Comparison of ENCODE assay signal across 8 cellular contexts in the genomic region with DNA sequence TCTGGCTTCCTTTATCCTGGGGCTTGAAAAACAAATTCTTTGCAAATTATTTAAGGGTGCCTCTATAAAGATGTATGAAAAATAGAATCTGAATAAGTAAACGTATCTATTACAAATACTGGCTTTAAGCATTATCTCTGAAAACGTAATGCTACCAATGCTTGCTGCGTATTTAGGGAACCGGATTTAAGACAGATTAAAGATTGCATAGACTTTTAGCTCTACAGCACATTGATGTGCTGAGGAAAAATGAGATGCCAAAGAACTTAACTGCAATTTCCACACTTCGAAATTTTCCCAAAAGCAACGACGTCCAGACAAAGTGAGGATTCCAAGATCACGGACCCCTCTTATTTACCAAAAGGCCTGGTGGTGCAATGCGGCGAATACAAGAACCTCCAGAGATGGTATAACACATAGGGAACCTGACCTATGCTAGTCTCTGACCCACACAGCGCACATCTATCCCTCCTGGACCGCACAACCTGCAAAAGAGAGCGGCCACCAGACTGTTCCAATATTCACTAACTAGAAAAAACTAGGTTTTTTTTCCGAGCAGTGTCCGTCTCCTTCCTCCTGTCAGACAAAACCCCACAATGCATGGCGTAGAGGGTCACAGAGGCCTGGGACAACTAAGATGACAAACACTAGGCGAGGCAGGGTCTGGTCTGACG. TPM values are rescaled to one million over a fixed set of nuclear protein-coding genes. Genes with fewer than 3 reads are reported as not detected.
A peak's percentile ranks its signal among the peaks of the same experiment; 100 is the strongest.
DNase-seq lines count a peak whose midpoint lies in the region; ATAC-seq and TF ChIP-seq lines count a peak whose summit lies in the region.

No MANE protein-coding gene starts in this region.

- DNase-seq in NOMO-1 treated with DMSO at 0.1 percent for 48 hours (lab: John Stamatoyannopoulos, UW; ENCODE audit: unreplicated experiment): peak; percentile 50
- DNase-seq in NOMO-1 treated with dmso at 0.1 percent for 144 hours (lab: John Stamatoyannopoulos, UW; ENCODE audit: unreplicated experiment): no peak
- DNase-seq in RKO (ENCODE audit: low spot score): peak; percentile 44
- peak; percentile 2 for DNase-seq in fibroblast of mammary gland (ENCODE audit: low read depth)
- DNase-seq in prostate gland (ENCODE audit: low spot score): no peak
- no peak for DNase-seq in islet precursor cell
- no peak for DNase-seq in epidermal melanocyte (ENCODE audit: insufficient read length, low spot score)

- peak; percentile 28 for ATAC-seq in HG02884 (IDR thresholded peaks at IDR 0.05; ENCODE audit: unreplicated experiment)

- no peak for TF ChIP-seq CTCF in fibroblast of mammary gland (conservative IDR thresholded peaks at IDR 0.05; ENCODE audit: control insufficient read depth, insufficient read depth, low read depth, low read length)
- TF ChIP-seq CTCF in prostate gland (IDR thresholded peaks at IDR 0.05): no peak

- TF ChIP-seq POLR2A in prostate gland (IDR thresholded peaks at IDR 0.05): no peak

- peak overlapping the region; percentile 82 for H3K4me3 ChIP-seq in fibroblast of mammary gland (ENCODE audit: control insufficient read depth, low read depth, low read length)
- peak overlapping the region; percentile 52 to 83 for H3K4me3 ChIP-seq in prostate gland

- under 1% methylated on average over 18 of the region's 18 CpGs for WGBS in prostate gland

- no peaks in the 10 kb centered on the region for H3K27me3 ChIP-seq in prostate gland (replicated peaks; ENCODE audit: insufficient read depth)

- intact Hi-C loops in prostate gland (cut with DNase I): no loop called here

- no peaks in the 10 kb centered on the region for H3K36me3 ChIP-seq in prostate gland

- peak overlapping the region; percentile 94 to 95 for H3K27ac ChIP-seq in prostate gland

- no peaks in the 10 kb centered on the region for H3K4me1 ChIP-seq in prostate gland (replicated peaks)

- H3K9me3 ChIP-seq in prostate gland: no peaks in the 10 kb centered on the region

RNA-seq across cellular contexts. Expression of a gene that starts 34.3 kb away (rescaled TPM):
- 10 to 100 TPM; 25.1 to 25.7 TPM for total RNA-seq in prostate gland

Comparison
In these comparisons a context has a peak if more than half of its experiments do, and no peak if none do; other contexts are left out.
1. DNase-seq: peak in NOMO-1 treated with DMSO at 0.1 percent for 48 hours (single experiment), RKO (single experiment) and fibroblast of mammary gland (single experiment); none in NOMO-1 treated with dmso at 0.1 percent for 144 hours (single experiment), prostate gland (single experiment), islet precursor cell (single experiment) and epidermal melanocyte (single experiment).